In the genomic region with DNA sequence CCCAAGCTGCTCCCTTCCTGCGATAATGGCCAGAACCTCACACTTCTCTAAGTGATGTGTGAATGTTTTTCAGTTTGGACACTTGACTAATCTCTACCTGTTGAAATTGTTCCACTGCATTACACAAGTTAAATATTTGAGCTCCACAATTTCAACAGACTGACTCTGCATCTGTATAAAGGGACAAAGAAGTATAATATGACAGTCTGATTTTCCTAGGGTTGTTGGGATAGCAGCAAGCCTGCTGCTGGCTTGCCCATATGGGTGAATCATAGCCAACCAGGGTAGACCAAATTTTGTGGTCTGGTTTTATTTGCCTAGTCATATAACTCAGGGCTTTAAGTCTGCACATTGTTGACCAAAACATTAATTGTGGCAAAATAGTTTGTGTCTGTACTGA, we compare ENCODE assay signal across 18 cellular contexts.
DNase-seq lines count a peak whose midpoint lies in the region; FAIRE-seq and TF ChIP-seq lines count a peak whose summit lies in the region.
"Had no signal": no experiment of that assay in that cellular context is flagged by ENCODE, and none has a peak within 500 bp of the region (broad histone marks: within the 10 kb centered on the region; RNA-seq: fewer than 3 reads in every experiment).

No MANE protein-coding gene starts in this region.

- H3K9me3 ChIP-seq in tibial artery, result no peaks in the 10 kb centered on the region
- H3K9me3 ChIP-seq: lower lobe of right lung had no signal

- no peaks in the 10 kb centered on the region for H3K36me3 ChIP-seq in tibial artery
- H3K36me3 ChIP-seq: lower lobe of right lung had no signal

- H3K4me1 Mint-ChIP-seq in chondrocyte (ENCODE audit: low read depth), result peaks cover 8% of the 10 kb centered on the region
- H3K4me1 Mint-ChIP-seq: activated B cell treated with CpG ODN at 0.5 μM for 24 hours had no signal

- FAIRE-seq in islet of Langerhans (lab: Jason Lieb, UNC), result peak; percentile 97

- H3K27ac ChIP-seq in tibial artery, result no peak overlapping the region
- H3K27ac ChIP-seq: 22Rv1, foreskin keratinocyte, lower lobe of right lung had no signal

- no peak overlapping the region for H3K4me3 Mint-ChIP-seq in chondrocyte (ENCODE audit: unreplicated experiment)
- H3K4me3 Mint-ChIP-seq: activated B cell treated with CpG ODN at 0.5 μM for 24 hours, GM23338 had no signal

- no peaks in the 10 kb centered on the region for H3K4me1 ChIP-seq in tibial artery
- H3K4me1 ChIP-seq: foreskin keratinocyte, lower lobe of right lung had no signal

- H3K4me3 ChIP-seq in tibial artery, result no peak overlapping the region
- H3K4me3 ChIP-seq: GM23338, lower lobe of right lung had no signal

- peak in 2 of 3 experiments; percentile 16 to 65 for DNase-seq in NCI-H1417 (lab: John Stamatoyannopoulos, UW)
- DNase-seq in NCI-H1417 treated with DMSO at 0.1 percent for 48 hours (lab: John Stamatoyannopoulos, UW), result no peak
- DNase-seq in NCI-H748 (lab: John Stamatoyannopoulos, UW; ENCODE audit: unreplicated experiment), result peak; percentile 62
- DNase-seq in tibial artery, result no peak
- no peak for DNase-seq in NK-92 treated with Interleukin-12 subunit alpha and Interleukin-12 subunit beta, amount 100 ng/mL, for 24 hours (lab: John Stamatoyannopoulos, UW)
- DNase-seq in chondrocyte (ENCODE audit: low spot score), result no peak
- DNase-seq in NCI-H82 (lab: John Stamatoyannopoulos, UW), result no peak
- DNase-seq: activated B cell treated with CpG ODN at 0.5 μM for 24 hours; activated CD4-positive, alpha-beta T cell treated with anti-CD3 and anti-CD28 coated beads, Interleukin-2, amount 50 U/mL, for 48 hours; activated effector memory CD4-positive, alpha-beta T cell treated with anti-CD3 and anti-CD28 coated beads, Interleukin-2, amount 50 U/mL, for 16 hours; AML-193; foreskin keratinocyte; lower lobe of right lung; stimulated activated CD4-positive, alpha-beta T cell treated with anti-CD3 and anti-CD28 coated beads, Interleukin-4, amount 100 ng/mL, for 1 hour; stimulated activated naive CD4-positive, alpha-beta T cell treated with Interleukin-2 at 50 U/mL for 16 hours had no signal

- intact Hi-C loops in tibial artery (cut with DNase I; ENCODE audit: low total_unique reads), result no loop called here

- H3K9me3 Mint-ChIP-seq in chondrocyte (ENCODE audit: low read depth), result no peaks in the 10 kb centered on the region
- H3K9me3 Mint-ChIP-seq: activated B cell treated with CpG ODN at 0.5 μM for 24 hours, GM23338 had no signal

- TF ChIP-seq CTCF in tibial artery (IDR thresholded peaks at IDR 0.05), result no peak
- TF ChIP-seq CTCF in chondrocyte (IDR thresholded peaks at IDR 0.05), result no peak

- no peak overlapping the region for H3K27ac Mint-ChIP-seq in chondrocyte (ENCODE audit: unreplicated experiment)
- H3K27ac Mint-ChIP-seq: activated B cell treated with CpG ODN at 0.5 μM for 24 hours, GM23338 had no signal

- no peaks in the 10 kb centered on the region for H3K27me3 Mint-ChIP-seq in chondrocyte (ENCODE audit: low read depth)
- H3K27me3 Mint-ChIP-seq: activated B cell treated with CpG ODN at 0.5 μM for 24 hours had no signal

- no peaks in the 10 kb centered on the region for H3K27me3 ChIP-seq in tibial artery
- H3K27me3 ChIP-seq: foreskin keratinocyte had no signal

- H3K36me3 Mint-ChIP-seq in chondrocyte (ENCODE audit: low read depth), result no peaks in the 10 kb centered on the region

Comparison
In these comparisons a context has a peak if more than half of its experiments do, and no peak if none do; other contexts are left out.
1. DNase-seq: peak in NCI-H1417 (2 of 3) and NCI-H748 (single experiment); none in NCI-H1417 treated with DMSO at 0.1 percent for 48 hours (single experiment), tibial artery (0 of 2), NK-92 treated with Interleukin-12 subunit alpha and Interleukin-12 subunit beta, amount 100 ng/mL, for 24 hours (single experiment), chondrocyte (single experiment) and NCI-H82 (single experiment).